In genomic region chr12:125742413-125742812, GRCh38 we compare ENCODE assay signal across 27 cellular contexts.
DNase-seq lines count a peak whose midpoint lies in the region; ATAC-seq, FAIRE-seq and TF ChIP-seq lines count a peak whose summit lies in the region.
"Had no signal": no experiment of that assay in that cellular context is flagged by ENCODE, and none has a peak within 500 bp of the region (broad histone marks: within the 10 kb centered on the region; RNA-seq: fewer than 3 reads in every experiment).

No MANE protein-coding gene starts in this region.

- intact Hi-C loops in head of caudate nucleus (cut with DNase I) (no loop called here), HepG2 (cut with micrococcal nuclease; ENCODE audit: unreplicated experiment) (no loop called here), heart left ventricle (cut with DNase I) (no loop called here)

- H3K4me3 ChIP-seq in SK-N-MC (no peak overlapping the region), HepG2 (replicated peaks in 1 of 3; ENCODE audit: insufficient read depth in 1 of 3, low read depth in 2 of 3, low read length in 3 of 3) (no peak overlapping the region), heart left ventricle (no peak overlapping the region)
- H3K4me3 ChIP-seq: PC-9, SJSA1 had no signal

- H3K4me1 ChIP-seq in HepG2 (ENCODE audit: insufficient read depth, low read length): no peaks in the 10 kb centered on the region
- no peaks in the 10 kb centered on the region for H3K4me1 ChIP-seq in heart left ventricle
- H3K4me1 ChIP-seq: BE2C, SJSA1 had no signal

- CTCF ChIA-PET in HepG2 (lab: Yijun Ruan, JAX; ENCODE audit: low intra/inter-chr PET ratio, low total read pairs): no interaction called here

- BruUV-seq in HepG2 (replicated peaks; lab: Mats Ljungman, UMichigan): no TSS peak

- H3K9me3 ChIP-seq in SK-N-MC (ENCODE audit: low read depth, low read length) (no peaks in the 10 kb centered on the region; the same call in 1 of the 2 replicates), HepG2 (ENCODE audit: low read length) (no peaks in the 10 kb centered on the region), heart left ventricle (peaks cover 0 to 8% (median 0%) of the 10 kb centered on the region in 12 donors)
- H3K9me3 ChIP-seq: BE2C had no signal

- TF ChIP-seq POLR2A in HepG2 (IDR thresholded peaks at IDR 0.05; ENCODE audit: insufficient read depth in 1 of 2, low read depth in 2 of 2, low read length in 2 of 2) (no peak), heart left ventricle (IDR thresholded peaks at IDR 0.05) (no peak)

- TF ChIP-seq CTCF in HepG2 (CRISPR knock-in tag; IDR thresholded peaks at IDR 0.05): no peak
- no peak for TF ChIP-seq CTCF in heart left ventricle (IDR thresholded peaks at IDR 0.05)

- ATAC-seq in HepG2 (no peak), heart left ventricle (no peak)

- H3K9ac ChIP-seq in SK-N-MC (ENCODE audit: insufficient read length) (no peak overlapping the region), HepG2 (ENCODE audit: insufficient read depth, low read depth, low read length) (no peak overlapping the region)

- no peak overlapping the region for H2AFZ ChIP-seq in HepG2 (ENCODE audit: low read length)
- H2AFZ ChIP-seq: PC-9 had no signal

- no peak for TF ChIP-seq RAD21 in HepG2 (CRISPR knock-in tag; IDR thresholded peaks at IDR 0.05)

- 22% methylated on average over 8 of the region's 8 CpGs for WGBS in HepG2 (ENCODE audit: low lambda C conversion rate)
- WGBS in heart left ventricle, 4 donors: 78 to 86% (median 84%) methylated on average over 8 of the region's 8 CpGs

- TF ChIP-seq EP300 in HepG2 (IDR thresholded peaks at IDR 0.05; ENCODE audit: low read depth in 2 of 2, low read length in 2 of 2): no peak
- no peak for TF ChIP-seq EP300 in HepG2 (CRISPR knock-in tag; IDR thresholded peaks at IDR 0.05; ENCODE audit: borderline replicate concordance)

- no peak overlapping the region for H3K4me2 ChIP-seq in HepG2 (ENCODE audit: low read depth, low read length)
- H3K4me2 ChIP-seq: PC-9 had no signal

- no peaks in the 10 kb centered on the region for H3K79me2 ChIP-seq in HepG2 (ENCODE audit: insufficient read depth, low read length)

- FAIRE-seq in HepG2 (lab: Jason Lieb, UNC): no peak
- FAIRE-seq: GM12891, H54 had no signal

- H3K27ac ChIP-seq in SK-N-MC (peak overlapping the region; percentile 99; the same call in 1 of the 2 replicates), HepG2 (ENCODE audit: extremely low read length, insufficient read depth, low read length) (no peak overlapping the region), heart left ventricle (no peak overlapping the region)
- H3K27ac ChIP-seq: HL-60, PC-9, SJSA1 had no signal

- POLR2A ChIA-PET in HepG2 (lab: Yijun Ruan, JAX): no interaction called here

- DNase-seq in SK-N-MC (ENCODE audit: low read depth, low spot score) (no peak), head of caudate nucleus (peak in 39 of 42 donors; percentile 10 to 87 (median 50)), non-pigmented ciliary epithelial cell (ENCODE audit: low read depth) (peak; percentile 37), HepG2 (ENCODE audit: low spot score) (no peak), heart left ventricle (no peak), NCI-H1092 treated with DMSO at 0.1 percent for 48 hours (lab: John Stamatoyannopoulos, UW) (no peak)
- DNase-seq in stimulated activated CD4-positive, alpha-beta T cell treated with anti-CD3 and anti-CD28 coated beads, Interleukin-4, amount 100 ng/mL, for 1 hour: no peak
- DNase-seq: BE2C; CD8-positive, alpha-beta memory T cell; DMS 273 treated with DMSO at 0.1 percent for 48 hours; DMS79; GF-D8; Karpas-422; MV-4-11; NCI-H1105 treated with DMSO at 0.1 percent for 48 hours; NCI-H146; NCI-H1930; NCI-H2107; NCI-H524; NCI-H774; PC-9; Right ventricle myocardium superior; RPMI8226 had no signal

- H3K27me3 ChIP-seq in HepG2 (ENCODE audit: control insufficient read depth in 1 of 2, insufficient read depth in 2 of 2, low read length in 2 of 2) (no peaks in the 10 kb centered on the region), heart left ventricle (no peaks in the 10 kb centered on the region)
- H3K27me3 ChIP-seq: BE2C, SJSA1 had no signal

- no peaks in the 10 kb centered on the region for H3K36me3 ChIP-seq in SK-N-MC (ENCODE audit: insufficient read depth, low read length)
- no peaks in the 10 kb centered on the region for H3K36me3 ChIP-seq in HepG2 (replicated peaks in 1 of 2; ENCODE audit: control insufficient read depth in 1 of 2, insufficient read depth in 2 of 2, low read length in 2 of 2)
- H3K36me3 ChIP-seq in heart left ventricle: no peaks in the 10 kb centered on the region
- H3K36me3 ChIP-seq: BE2C, SJSA1 had no signal

- no peaks in the 10 kb centered on the region for H4K20me1 ChIP-seq in HepG2 (ENCODE audit: insufficient read depth, low read length)

- in situ Hi-C loops in HepG2 (cut with HindIII; ENCODE audit: extremely low pct_ligation_motif_present, low pct_unique_long_range_greater_than_20kb): no loop called here

TF ChIP-seq in HepG2, 621 proteins besides CTCF, POLR2A, EP300 and RAD21:
- TF ChIP-seq ZNF746 (CRISPR knock-in tag; IDR thresholded peaks at IDR 0.05): no peak
- no peak for TF ChIP-seq ZNF562 (CRISPR knock-in tag; IDR thresholded peaks at IDR 0.05; ENCODE audit: borderline replicate concordance)
- TF ChIP-seq, protein P1, sequence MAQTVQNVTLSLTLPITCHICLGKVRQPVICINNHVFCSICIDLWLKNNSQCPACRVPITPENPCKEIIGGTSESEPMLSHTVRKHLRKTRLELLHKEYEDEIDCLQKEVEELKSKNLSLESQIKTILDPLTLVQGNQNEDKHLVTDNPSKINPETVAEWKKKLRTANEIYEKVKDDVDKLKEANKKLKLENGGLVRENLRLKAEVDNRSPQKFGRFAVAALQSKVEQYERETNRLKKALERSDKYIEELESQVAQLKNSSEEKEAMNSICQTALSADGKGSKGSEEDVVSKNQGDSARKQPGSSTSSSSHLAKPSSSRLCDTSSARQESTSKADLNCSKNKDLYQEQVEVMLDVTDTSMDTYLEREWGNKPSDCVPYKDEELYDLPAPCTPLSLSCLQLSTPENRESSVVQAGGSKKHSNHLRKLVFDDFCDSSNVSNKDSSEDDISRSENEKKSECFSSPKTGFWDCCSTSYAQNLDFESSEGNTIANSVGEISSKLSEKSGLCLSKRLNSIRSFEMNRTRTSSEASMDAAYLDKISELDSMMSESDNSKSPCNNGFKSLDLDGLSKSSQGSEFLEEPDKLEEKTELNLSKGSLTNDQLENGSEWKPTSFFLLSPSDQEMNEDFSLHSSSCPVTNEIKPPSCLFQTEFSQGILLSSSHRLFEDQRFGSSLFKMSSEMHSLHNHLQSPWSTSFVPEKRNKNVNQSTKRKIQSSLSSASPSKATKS (CRISPR knock-in tag; IDR thresholded peaks at IDR 0.05): no peak
- TF ChIP-seq ZBTB38 (CRISPR knock-in tag; IDR thresholded peaks at IDR 0.05): no peak
- no peak for TF ChIP-seq MAFF (IDR thresholded peaks at IDR 0.05; ENCODE audit: low read depth, low read length)
- no peak for TF ChIP-seq ZNF766 (CRISPR knock-in tag; IDR thresholded peaks at IDR 0.05; ENCODE audit: borderline replicate concordance)
- TF ChIP-seq ZNF576 (CRISPR knock-in tag; IDR thresholded peaks at IDR 0.05): no peak
- no peak for TF ChIP-seq ADNP (CRISPR knock-in tag; IDR thresholded peaks at IDR 0.05)
- no peak for TF ChIP-seq SAP130 (CRISPR knock-in tag; IDR thresholded peaks at IDR 0.05; ENCODE audit: low read depth)
- TF ChIP-seq ONECUT2 (CRISPR knock-in tag; IDR thresholded peaks at IDR 0.05): no peak
- no peak for TF ChIP-seq ARNT2 (CRISPR knock-in tag; IDR thresholded peaks at IDR 0.05; ENCODE audit: low read depth)
- no peak for TF ChIP-seq PBX3 (CRISPR knock-in tag; IDR thresholded peaks at IDR 0.05; ENCODE audit: borderline replicate concordance)
- no peak for TF ChIP-seq EHMT2 (IDR thresholded peaks at IDR 0.05; ENCODE audit: borderline replicate concordance, low read depth, low read length)
- TF ChIP-seq CHCHD3 (CRISPR knock-in tag; IDR thresholded peaks at IDR 0.05): no peak
- no peak for TF ChIP-seq ZNF589 (CRISPR knock-in tag; conservative IDR thresholded peaks at IDR 0.05)
- TF ChIP-seq CEBPB (IDR thresholded peaks at IDR 0.05; ENCODE audit: borderline replicate concordance, low read depth, low read length): no peak
- TF ChIP-seq, protein P2, sequence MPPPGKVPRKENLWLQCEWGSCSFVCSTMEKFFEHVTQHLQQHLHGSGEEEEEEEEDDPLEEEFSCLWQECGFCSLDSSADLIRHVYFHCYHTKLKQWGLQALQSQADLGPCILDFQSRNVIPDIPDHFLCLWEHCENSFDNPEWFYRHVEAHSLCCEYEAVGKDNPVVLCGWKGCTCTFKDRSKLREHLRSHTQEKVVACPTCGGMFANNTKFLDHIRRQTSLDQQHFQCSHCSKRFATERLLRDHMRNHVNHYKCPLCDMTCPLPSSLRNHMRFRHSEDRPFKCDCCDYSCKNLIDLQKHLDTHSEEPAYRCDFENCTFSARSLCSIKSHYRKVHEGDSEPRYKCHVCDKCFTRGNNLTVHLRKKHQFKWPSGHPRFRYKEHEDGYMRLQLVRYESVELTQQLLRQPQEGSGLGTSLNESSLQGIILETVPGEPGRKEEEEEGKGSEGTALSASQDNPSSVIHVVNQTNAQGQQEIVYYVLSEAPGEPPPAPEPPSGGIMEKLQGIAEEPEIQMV (CRISPR knock-in tag; IDR thresholded peaks at IDR 0.05; ENCODE audit: low read depth): no peak

Comparison
In these comparisons a context has a peak if more than half of its experiments do, and no peak if none do; other contexts are left out.
1. DNase-seq: peak in head of caudate nucleus (39 of 42) and non-pigmented ciliary epithelial cell (single experiment); none in SK-N-MC (single experiment), stimulated activated CD4-positive, alpha-beta T cell treated with anti-CD3 and anti-CD28 coated beads, Interleukin-4, amount 100 ng/mL, for 1 hour (single experiment), HepG2 (single experiment), heart left ventricle (0 of 5) and NCI-H1092 treated with DMSO at 0.1 percent for 48 hours (single experiment).